ENCODE assay signal across 8 cellular contexts in genomic region chr1:146376708-146377496, GRCh38.
DNase-seq lines count a peak whose midpoint lies in the region; ATAC-seq and TF ChIP-seq lines count a peak whose summit lies in the region.
"Not testable (repeated sequence)": the region's sequence is repeated elsewhere in the genome, so short reads cannot be mapped to it uniquely, and the experiment has no call there.

No MANE protein-coding gene starts in this region.

- POLR2A ChIA-PET in PC-3 (lab: Charles Lee; ENCODE audit: unreplicated experiment) = interaction anchor here (0.6 to 1.0 kb wide), 4 partner anchors 10 to 715 kb away, joined by 3 to 17 read pairs (median 3); no protein-coding TSS in a partner anchor

- peak overlapping the region; percentile 51 for H3K27ac ChIP-seq in PC-3 (ENCODE audit: low read length)

- not testable (repeated sequence) for H3K9me3 ChIP-seq in PC-3 (ENCODE audit: low read length)

- TF ChIP-seq CTCF in PC-3 (conservative IDR thresholded peaks at IDR 0.05; ENCODE audit: low read depth, low read length) = not testable (repeated sequence)

- H3K9ac ChIP-seq in PC-3 (ENCODE audit: low read length) = peak overlapping the region; percentile 31; the same call in 1 of the 2 replicates

- H3K79me2 ChIP-seq in PC-3 (ENCODE audit: low read length) = not testable (repeated sequence)

- CTCF ChIA-PET in PC-3 (lab: Charles Lee) = not testable (repeated sequence)

- H3K4me3 ChIP-seq in Jurkat, Clone E6-1 (ENCODE audit: low read length) = peak overlapping the region; percentile 44
- H3K4me3 ChIP-seq in PC-3 (ENCODE audit: low read length) = not testable (repeated sequence)

- not testable (repeated sequence) for H4K20me1 ChIP-seq in PC-3 (ENCODE audit: low read length)

- intact Hi-C loops in PC-3 (cut with micrococcal nuclease) = not testable (repeated sequence)

- H3K4me2 ChIP-seq in PC-3 (ENCODE audit: low read length) = not testable (repeated sequence)

- not testable (repeated sequence) for H2AFZ ChIP-seq in PC-3 (ENCODE audit: low read length)

- peak; percentile 95 for DNase-seq in DMS153 treated with DMSO at 0.1 percent for 48 hours (lab: John Stamatoyannopoulos, UW; ENCODE audit: unreplicated experiment)
- peak; percentile 99 for DNase-seq in Jurkat, Clone E6-1 (ENCODE audit: low read depth, low spot score)
- peak; percentile 99 for DNase-seq in PC-3
- peak; percentile 69 for DNase-seq in activated T-cell treated with anti-CD3 and anti-CD28 coated beads, Interleukin-2, amount 50 U/mL, for 1 hour
- DNase-seq in myocyte (ENCODE audit: low read depth) = peak; percentile 96
- peak; percentile 51 to 58 for DNase-seq in stimulated activated CD8-positive, alpha-beta memory T cell treated with anti-CD3 and anti-CD28 coated beads, Interleukin-7, amount 100 ng/mL, for 4 hours (ENCODE audit: low read depth in 2 of 2)

- H3K9me2 ChIP-seq in PC-3 (replicated peaks; ENCODE audit: low read length) = not testable (repeated sequence)

- peak; percentile 89 for ATAC-seq in GM21717 (IDR thresholded peaks at IDR 0.05; ENCODE audit: unreplicated experiment)
- peak; percentile 88 for ATAC-seq in PC-3
- peak; percentile 98 for ATAC-seq in esophagus mucosa

- H3F3A ChIP-seq in PC-3 (ENCODE audit: low read length, unreplicated experiment) = not testable (repeated sequence)

- H3K27me3 ChIP-seq in PC-3 (ENCODE audit: low read length) = not testable (repeated sequence)

- not testable (repeated sequence) for H3K4me1 ChIP-seq in PC-3 (ENCODE audit: insufficient read depth, low read length)

- TSS peak; percentile 99 for BruUV-seq in PC-3 (replicated peaks; lab: Mats Ljungman, UMichigan)

- not testable (repeated sequence) for H3K36me3 ChIP-seq in PC-3 (ENCODE audit: low read depth, low read length)
